In the genomic region with DNA sequence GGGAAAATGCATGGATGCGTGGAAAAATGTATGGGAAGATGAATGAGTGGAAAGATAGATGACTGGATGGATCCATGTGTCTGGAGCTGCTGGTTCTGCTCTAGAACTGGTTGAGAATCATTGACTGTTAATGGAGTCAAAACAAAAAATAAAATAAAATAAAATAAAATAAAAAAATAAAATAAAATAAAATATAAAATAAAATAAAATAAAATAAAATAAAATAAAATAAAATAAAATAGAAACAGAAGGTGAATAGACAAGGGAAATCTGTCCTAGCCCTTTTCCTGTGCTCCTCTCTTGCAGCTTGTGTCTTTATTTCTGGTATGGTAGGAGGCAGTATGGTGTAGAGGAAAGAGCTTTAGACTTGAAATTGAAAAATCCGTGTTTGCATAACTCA, we compare ENCODE assay signal across 2 cellular contexts.
TF ChIP-seq lines count a peak whose summit lies in the region.

No MANE protein-coding gene starts in this region.

TF ChIP-seq in A549, 52 proteins besides CTCF, POLR2A, EP300 and RAD21:
- TF ChIP-seq CHD2 (IDR thresholded peaks at IDR 0.05; ENCODE audit: low read length, partially characterized antibody), result no peak
- no peak for TF ChIP-seq NR3C1 (IDR thresholded peaks at IDR 0.05)
- TF ChIP-seq TFCP2L1 (CRISPR knock-in tag; IDR thresholded peaks at IDR 0.05), result no peak
- TF ChIP-seq ZNF302 (CRISPR knock-in tag; IDR thresholded peaks at IDR 0.05), result no peak
- TF ChIP-seq SREBF2 (IDR thresholded peaks at IDR 0.05), result no peak
- TF ChIP-seq KDM5A (IDR thresholded peaks at IDR 0.05), result no peak
- no peak for TF ChIP-seq MAFK (IDR thresholded peaks at IDR 0.05; ENCODE audit: partially characterized antibody)
- no peak for TF ChIP-seq PHF8 (IDR thresholded peaks at IDR 0.05; ENCODE audit: borderline replicate concordance, low read depth)
- no peak for TF ChIP-seq CHD4 (IDR thresholded peaks at IDR 0.05; ENCODE audit: borderline replicate concordance)
- TF ChIP-seq, protein P1, sequence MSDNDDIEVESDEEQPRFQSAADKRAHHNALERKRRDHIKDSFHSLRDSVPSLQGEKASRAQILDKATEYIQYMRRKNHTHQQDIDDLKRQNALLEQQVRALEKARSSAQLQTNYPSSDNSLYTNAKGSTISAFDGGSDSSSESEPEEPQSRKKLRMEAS (IDR thresholded peaks at IDR 0.05), result no peak
- no peak for TF ChIP-seq HEYL (CRISPR knock-in tag; IDR thresholded peaks at IDR 0.05)
- no peak for TF ChIP-seq FOSB (CRISPR knock-in tag; IDR thresholded peaks at IDR 0.05)
- TF ChIP-seq, protein P2, sequence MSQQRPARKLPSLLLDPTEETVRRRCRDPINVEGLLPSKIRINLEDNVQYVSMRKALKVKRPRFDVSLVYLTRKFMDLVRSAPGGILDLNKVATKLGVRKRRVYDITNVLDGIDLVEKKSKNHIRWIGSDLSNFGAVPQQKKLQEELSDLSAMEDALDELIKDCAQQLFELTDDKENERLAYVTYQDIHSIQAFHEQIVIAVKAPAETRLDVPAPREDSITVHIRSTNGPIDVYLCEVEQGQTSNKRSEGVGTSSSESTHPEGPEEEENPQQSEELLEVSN (IDR thresholded peaks at IDR 0.05; ENCODE audit: borderline replicate concordance, low read depth), result no peak
- no peak for TF ChIP-seq MAZ (IDR thresholded peaks at IDR 0.05; ENCODE audit: borderline replicate concordance, low read depth, low read length)
- TF ChIP-seq RNF2 (IDR thresholded peaks at IDR 0.05; ENCODE audit: borderline replicate concordance, low read depth), result no peak
- no peak for TF ChIP-seq ESRRA (IDR thresholded peaks at IDR 0.05; ENCODE audit: borderline replicate concordance, low read length)
- no peak for TF ChIP-seq ZSCAN20 (CRISPR knock-in tag; IDR thresholded peaks at IDR 0.05)

TF ChIP-seq in HepG2, 621 proteins besides CTCF, POLR2A, EP300 and RAD21:
- no peak for TF ChIP-seq LCORL (IDR thresholded peaks at IDR 0.05)
- no peak for TF ChIP-seq LCORL (CRISPR knock-in tag; IDR thresholded peaks at IDR 0.05)
- TF ChIP-seq MEIS2 (CRISPR knock-in tag; IDR thresholded peaks at IDR 0.05), result no peak
- TF ChIP-seq ZNF143 (CRISPR knock-in tag; IDR thresholded peaks at IDR 0.05), result no peak
- no peak for TF ChIP-seq NR2F2 (IDR thresholded peaks at IDR 0.05; ENCODE audit: borderline replicate concordance, low read depth)
- TF ChIP-seq, protein P3, sequence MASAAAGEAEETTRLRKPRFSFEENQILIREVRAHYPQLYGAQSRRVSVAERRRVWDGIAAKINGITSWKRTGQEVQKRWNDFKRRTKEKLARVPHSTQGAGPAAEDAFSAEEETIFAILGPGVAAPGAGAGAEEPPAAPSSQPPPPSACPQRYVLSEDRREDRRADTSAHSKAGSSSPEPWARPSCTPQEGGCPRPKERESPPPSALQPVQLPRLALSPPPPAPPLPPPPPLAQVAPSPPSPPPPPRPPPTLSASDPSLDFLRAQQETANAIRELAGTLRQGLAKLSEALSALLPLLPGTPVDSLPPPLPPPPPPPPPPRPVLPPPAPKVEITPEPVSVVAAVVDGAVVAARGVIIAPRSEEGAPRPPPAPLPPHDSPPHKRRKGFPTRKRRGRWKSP (CRISPR knock-in tag; IDR thresholded peaks at IDR 0.05), result no peak
- no peak for TF ChIP-seq RORA (CRISPR knock-in tag; IDR thresholded peaks at IDR 0.05)
- no peak for TF ChIP-seq MZF1 (CRISPR knock-in tag; IDR thresholded peaks at IDR 0.05; ENCODE audit: borderline replicate concordance)
- TF ChIP-seq PHF20 (CRISPR knock-in tag; IDR thresholded peaks at IDR 0.05), result no peak
- TF ChIP-seq ZMYM2 (CRISPR knock-in tag; IDR thresholded peaks at IDR 0.05), result no peak
- no peak for TF ChIP-seq SRSF4 (IDR thresholded peaks at IDR 0.05; ENCODE audit: low read depth, low read length, poor library complexity, severe bottlenecking)
- TF ChIP-seq ZNF629 (CRISPR knock-in tag; conservative IDR thresholded peaks at IDR 0.05), result no peak
- no peak for TF ChIP-seq HNRNPH1 (optimal IDR thresholded peaks at IDR 0.05; ENCODE audit: low read depth, low read length)
- no peak for TF ChIP-seq GZF1 (CRISPR knock-in tag; IDR thresholded peaks at IDR 0.05)
- TF ChIP-seq, protein P4, sequence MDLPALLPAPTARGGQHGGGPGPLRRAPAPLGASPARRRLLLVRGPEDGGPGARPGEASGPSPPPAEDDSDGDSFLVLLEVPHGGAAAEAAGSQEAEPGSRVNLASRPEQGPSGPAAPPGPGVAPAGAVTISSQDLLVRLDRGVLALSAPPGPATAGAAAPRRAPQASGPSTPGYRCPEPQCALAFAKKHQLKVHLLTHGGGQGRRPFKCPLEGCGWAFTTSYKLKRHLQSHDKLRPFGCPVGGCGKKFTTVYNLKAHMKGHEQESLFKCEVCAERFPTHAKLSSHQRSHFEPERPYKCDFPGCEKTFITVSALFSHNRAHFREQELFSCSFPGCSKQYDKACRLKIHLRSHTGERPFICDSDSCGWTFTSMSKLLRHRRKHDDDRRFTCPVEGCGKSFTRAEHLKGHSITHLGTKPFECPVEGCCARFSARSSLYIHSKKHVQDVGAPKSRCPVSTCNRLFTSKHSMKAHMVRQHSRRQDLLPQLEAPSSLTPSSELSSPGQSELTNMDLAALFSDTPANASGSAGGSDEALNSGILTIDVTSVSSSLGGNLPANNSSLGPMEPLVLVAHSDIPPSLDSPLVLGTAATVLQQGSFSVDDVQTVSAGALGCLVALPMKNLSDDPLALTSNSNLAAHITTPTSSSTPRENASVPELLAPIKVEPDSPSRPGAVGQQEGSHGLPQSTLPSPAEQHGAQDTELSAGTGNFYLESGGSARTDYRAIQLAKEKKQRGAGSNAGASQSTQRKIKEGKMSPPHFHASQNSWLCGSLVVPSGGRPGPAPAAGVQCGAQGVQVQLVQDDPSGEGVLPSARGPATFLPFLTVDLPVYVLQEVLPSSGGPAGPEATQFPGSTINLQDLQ (CRISPR knock-in tag; IDR thresholded peaks at IDR 0.05), result no peak
- no peak for TF ChIP-seq IRX3 (CRISPR knock-in tag; IDR thresholded peaks at IDR 0.05; ENCODE audit: borderline replicate concordance, low read depth)
